Comparison of ENCODE assay signal across 8 cellular contexts in genomic region chr1:50023292-50024159, GRCh38. TPM values are rescaled to one million over a fixed set of nuclear protein-coding genes. Genes with fewer than 3 reads are reported as not detected.
A peak's percentile ranks its signal among the peaks of the same experiment; 100 is the strongest.
DNase-seq lines count a peak whose midpoint lies in the region; ATAC-seq, FAIRE-seq and TF ChIP-seq lines count a peak whose summit lies in the region.
"Had no signal": no experiment of that assay in that cellular context is flagged by ENCODE, and none has a peak within 500 bp of the region (broad histone marks: within the 10 kb centered on the region; RNA-seq: fewer than 3 reads in every experiment).

AGBL4 (minus strand) TSS chr1:50023954.

- in situ Hi-C loops in GM23248 (cut with MboI) (no loop called here), mammary epithelial cell (cut with MboI; ENCODE audit: low sequenced_read_pairs in 2 of 2) (no loop called here)

- H4K20me1 ChIP-seq in GM23248 (ENCODE audit: insufficient read depth) (no peaks in the 10 kb centered on the region), mammary epithelial cell (ENCODE audit: insufficient read depth, low read length) (no peaks in the 10 kb centered on the region), keratinocyte (ENCODE audit: control insufficient read depth, extremely low read depth, insufficient read depth, low read length) (no peaks in the 10 kb centered on the region)

- no peak for ATAC-seq in GM21786 (IDR thresholded peaks at IDR 0.05; ENCODE audit: unreplicated experiment)

- H3K4me3 ChIP-seq in GM23248, result peak within 1 kb of the TSS; percentile 61
- peak within 1 kb of the TSS; percentile 35 to 59 (median 58) for H3K4me3 ChIP-seq in mammary epithelial cell (replicated peaks in 1 of 3; ENCODE audit: insufficient read depth in 1 of 3, low read depth in 2 of 3, low read length in 3 of 3)
- H3K4me3 ChIP-seq in keratinocyte (ENCODE audit: control insufficient read depth in 2 of 3, extremely low read depth in 1 of 3, insufficient read depth in 2 of 3, low read depth in 1 of 3, low read length in 3 of 3), result peak within 1 kb of the TSS; percentile 40 to 53 (median 47)
- H3K4me3 ChIP-seq in spleen, result peak within 1 kb of the TSS; percentile 22 to 63 (median 38)
- H3K4me3 ChIP-seq: SJSA1 had no signal

- H3K9ac ChIP-seq in GM23248, result no peak within 1 kb of the TSS
- H3K9ac ChIP-seq in mammary epithelial cell (ENCODE audit: insufficient read depth, low read length), result peak within 1 kb of the TSS; percentile 19
- H3K9ac ChIP-seq in keratinocyte (ENCODE audit: control insufficient read depth, extremely low read depth, insufficient read depth, low read length), result no peak within 1 kb of the TSS

- no peaks in the 10 kb centered on the region for H3K9me3 ChIP-seq in GM23248 (ENCODE audit: low read depth)
- no peaks in the 10 kb centered on the region for H3K9me3 ChIP-seq in mammary epithelial cell (replicated peaks; ENCODE audit: insufficient read depth, low read length)
- H3K9me3 ChIP-seq in keratinocyte (ENCODE audit: control insufficient read depth, low read depth, low read length), result no peaks in the 10 kb centered on the region
- no peaks in the 10 kb centered on the region for H3K9me3 ChIP-seq in spleen
- H3K9me3 ChIP-seq: SJSA1 had no signal

- H3K79me2 ChIP-seq in GM23248 (ENCODE audit: insufficient read depth) (no peaks in the 10 kb centered on the region), mammary epithelial cell (ENCODE audit: insufficient read depth, low read length) (no peaks in the 10 kb centered on the region), keratinocyte (ENCODE audit: control insufficient read depth, insufficient read depth, low read length) (no peaks in the 10 kb centered on the region)

- no TSS peak for BruUV-seq in mammary epithelial cell (replicated peaks; lab: Mats Ljungman, UMichigan)

- H3F3A ChIP-seq in GM23248 (ENCODE audit: insufficient read depth), result no peaks in the 10 kb centered on the region

- intact Hi-C loops in mammary epithelial cell (cut with micrococcal nuclease) (no loop called here), spleen (cut with DNase I; ENCODE audit: low total_unique reads) (no loop called here)

- dilution Hi-C loops in mammary epithelial cell (cut with HindIII; ENCODE audit: low sequenced_read_pairs) (no loop called here), keratinocyte (cut with MboI; ENCODE audit: extremely low pct_ligation_motif_present, low sequenced_read_pairs) (no loop called here)

- peak within 1 kb of the TSS; percentile 75 for H2AFZ ChIP-seq in GM23248
- peak within 1 kb of the TSS; percentile 94 for H2AFZ ChIP-seq in mammary epithelial cell (ENCODE audit: low read depth, low read length)
- H2AFZ ChIP-seq in keratinocyte (ENCODE audit: control insufficient read depth, low read length), result peak within 1 kb of the TSS; percentile 81

- H3K4me2 ChIP-seq in GM23248 (ENCODE audit: unreplicated experiment) (peak within 1 kb of the TSS; percentile 20), mammary epithelial cell (ENCODE audit: insufficient read depth, low read depth, low read length) (peak within 1 kb of the TSS; percentile 99), keratinocyte (ENCODE audit: control insufficient read depth, extremely low read depth, insufficient read depth, low read depth, low read length) (peak within 1 kb of the TSS; percentile 72)

- H3K36me3 ChIP-seq in GM23248 (ENCODE audit: low read depth) (no peaks in the 10 kb centered on the region), mammary epithelial cell (ENCODE audit: insufficient read depth, low read length) (no peaks in the 10 kb centered on the region), keratinocyte (ENCODE audit: control insufficient read depth in 2 of 2, extremely low read depth in 1 of 2, insufficient read depth in 2 of 2, low read length in 2 of 2) (no peaks in the 10 kb centered on the region), spleen (no peaks in the 10 kb centered on the region)
- H3K36me3 ChIP-seq: SJSA1 had no signal

- DNase-seq in GM23248 (peak; percentile 25), NCI-H2227 (lab: John Stamatoyannopoulos, UW; ENCODE audit: unreplicated experiment) (peak; percentile 95), mammary epithelial cell (peak; percentile 12), keratinocyte (ENCODE audit: low read depth, low spot score) (no peak), spleen (peak; percentile 81)
- no peak for DNase-seq in activated naive CD4-positive, alpha-beta T cell treated with Interleukin-2 at 50 U/mL for 16 hours

- FAIRE-seq in keratinocyte (lab: Jason Lieb, UNC), result no peak

- TF ChIP-seq CTCF in mammary epithelial cell (conservative IDR thresholded peaks at IDR 0.05 in 1 of 2, IDR thresholded peaks at IDR 0.05 in 1 of 2; ENCODE audit: extremely low read depth in 1 of 2, insufficient read depth in 1 of 2, low read depth in 1 of 2, low read length in 2 of 2), result no peak
- TF ChIP-seq CTCF in keratinocyte (optimal IDR thresholded peaks at IDR 0.05 in 1 of 3, IDR thresholded peaks at IDR 0.05 in 1 of 3, conservative IDR thresholded peaks at IDR 0.05 in 1 of 3; ENCODE audit: extremely low read depth in 1 of 3, insufficient read depth in 2 of 3, low read length in 3 of 3), result no peak
- TF ChIP-seq CTCF in spleen (IDR thresholded peaks at IDR 0.05 in 8 of 11, conservative IDR thresholded peaks at IDR 0.05 in 3 of 11), result no peak

- H3K9me1 ChIP-seq in keratinocyte (ENCODE audit: control insufficient read depth, extremely low read depth, insufficient read depth, low read length), result no peaks in the 10 kb centered on the region

- H3K27me3 ChIP-seq in GM23248 (replicated peaks; ENCODE audit: insufficient read depth), result no peaks in the 10 kb centered on the region
- no peaks in the 10 kb centered on the region for H3K27me3 ChIP-seq in mammary epithelial cell (ENCODE audit: insufficient read depth, low read length)
- no peaks in the 10 kb centered on the region for H3K27me3 ChIP-seq in keratinocyte (ENCODE audit: control insufficient read depth, extremely low read depth, insufficient read depth, low read length)
- peaks cover 0 to 33% (median 6%) of the 10 kb centered on the region in 7 donors for H3K27me3 ChIP-seq in spleen (replicated peaks in 1 of 7)
- H3K27me3 ChIP-seq: SJSA1 had no signal

- WGBS in GM23248 (ENCODE audit: low coverage in 1 of 2, low lambda C conversion rate in 2 of 2, missing lambda C conversion rate in 2 of 2), 2 experiments, result 20 to 23% methylated on average over 32 to 50 of the region's 56 CpGs
- WGBS in mammary epithelial cell (ENCODE audit: low coverage, missing lambda C conversion rate), result 5% methylated on average over 17 of the region's 56 CpGs
- 11 to 41% (median 13%) methylated on average over 16 to 56 of the region's 56 CpGs for WGBS in spleen, 5 donors

- no peaks in the 10 kb centered on the region for H3K9me2 ChIP-seq in GM23248 (ENCODE audit: insufficient read depth)

- H3K27ac ChIP-seq in GM23248 (no peak within 1 kb of the TSS), mammary epithelial cell (ENCODE audit: insufficient read depth, low read depth, low read length) (no peak within 1 kb of the TSS), keratinocyte (ENCODE audit: control insufficient read depth, insufficient read depth, low read length) (no peak within 1 kb of the TSS), spleen (no peak within 1 kb of the TSS)
- H3K27ac ChIP-seq: SJSA1 had no signal

- TF ChIP-seq POLR2A in spleen (IDR thresholded peaks at IDR 0.05), result no peak

- H3K4me1 ChIP-seq in GM23248 (ENCODE audit: insufficient read depth), result no peaks in the 10 kb centered on the region
- peaks cover 10% of the 10 kb centered on the region for H3K4me1 ChIP-seq in mammary epithelial cell (ENCODE audit: insufficient read depth, low read length)
- no peaks in the 10 kb centered on the region for H3K4me1 ChIP-seq in keratinocyte (ENCODE audit: control insufficient read depth, extremely low read depth, insufficient read depth, low read length)
- H3K4me1 ChIP-seq in spleen, result peaks cover 0 to 17% (median 2%) of the 10 kb centered on the region in 6 donors
- H3K4me1 ChIP-seq: SJSA1 had no signal

- CTCF ChIA-PET in mammary epithelial cell (lab: Charles Lee; ENCODE audit: low non-redundant PET), result no interaction called here

RNA-seq across cellular contexts. Expression of gene AGBL4, which starts in this region (rescaled TPM):
- not detected in 2 replicates for total RNA-seq in GM23248 (2014; rRNA removed; shearing (Covaris generic))
- not detected in 2 replicates for polyA plus RNA-seq in GM23248 (2016; fragmentation: Nextera tagmentation; extraction: Ambion mirVana)
- total RNA-seq in mammary epithelial cell, result not detected
- not detected for polyA plus RNA-seq in mammary epithelial cell
- not detected for polyA minus RNA-seq in mammary epithelial cell
- polyA plus RNA-seq in keratinocyte, result not detected in 3 replicates
- polyA plus RNA-seq in keratinocyte (2011; ENCODE audit: low read depth), result not detected
- not detected in 2 replicates for polyA plus RNA-seq in keratinocyte (2011; cell fraction: cytosol; rRNA removed)
- not detected in 2 replicates for polyA plus RNA-seq in keratinocyte (2011; cell fraction: nucleus; rRNA removed)
- not detected in 2 replicates for polyA plus RNA-seq in keratinocyte (2012; ENCODE audit: low replicate concordance)
- not detected in 3 replicates for polyA minus RNA-seq in keratinocyte
- not detected for polyA minus RNA-seq in keratinocyte (2011; cell fraction: cytosol; rRNA and poly(A)+ RNA removed)
- polyA minus RNA-seq in keratinocyte (2011; cell fraction: nucleus; rRNA and poly(A)+ RNA removed), result not detected in 2 replicates
- total RNA-seq in spleen, result 1 to 10 TPM in 2 of 7 donors, under 1 TPM in 5; 0.20 to 1.8 (median 0.34) TPM
- polyA plus RNA-seq in spleen, result under 1 TPM in 2 of 3 donors, not detected in 1; 0.05 to 0.16 TPM
- total RNA-seq: SJSA1 had no signal

Comparison
In these comparisons a context has a peak if more than half of its experiments do, and no peak if none do; other contexts are left out.
1. Peak in DNase-seq, H3K4me3 ChIP-seq and H3K4me2 ChIP-seq in GM23248; RNA of the gene not detected or under 1 TPM.
2. Peak in DNase-seq, H3K4me3 ChIP-seq, H3K9ac ChIP-seq and H3K4me2 ChIP-seq in mammary epithelial cell; RNA of the gene not detected or under 1 TPM.
3. DNase-seq: peak in NCI-H2227 (single experiment) and spleen (single experiment); none in keratinocyte (single experiment) and activated naive CD4-positive, alpha-beta T cell treated with Interleukin-2 at 50 U/mL for 16 hours (single experiment).
4. H3K4me2 ChIP-seq: peak in every context shown above with its lines; median percentile 99 in mammary epithelial cell; 72 in keratinocyte; 20 in GM23248.
5. Peak in every context shown above with its lines, with median percentiles within 50 percentile points of each other: H2AFZ ChIP-seq and H3K4me3 ChIP-seq.